In genomic region chr7:113086928-113087277, GRCh38 we compare ENCODE assay signal across 9 cellular contexts. TPM values are rescaled to one million over a fixed set of nuclear protein-coding genes. Genes with fewer than 3 reads are reported as not detected.
DNase-seq lines count a peak whose midpoint lies in the region; ATAC-seq and TF ChIP-seq lines count a peak whose summit lies in the region.
"Had no signal": no experiment of that assay in that cellular context is flagged by ENCODE, and none has a peak within 500 bp of the region (broad histone marks: within the 10 kb centered on the region; RNA-seq: fewer than 3 reads in every experiment).

No MANE protein-coding gene starts in this region.

- no peaks in the 10 kb centered on the region for H3K9me3 Mint-ChIP-seq in activated T-helper 1 cell treated with anti-CD3 and anti-CD28 coated beads, Interleukin-12 subunit alpha, Interleukin-12 subunit beta, Interleukin-2, Interleukin-4 antibody, amounts not matched to agents 30 ng/mL and 10 ng/mL and 1 ng/mL, durations not matched to agents 14 hours and 24 hours and 36 hours

- H3K4me3 ChIP-seq in HAP-1 (peak overlapping the region; percentile 18; the same call in 1 of the 2 replicates), sigmoid colon (peak overlapping the region; percentile 30 to 54 (median 52))

- H3K27ac ChIP-seq in foreskin keratinocyte, result peak overlapping the region; percentile 70
- H3K27ac ChIP-seq in sigmoid colon, result peak overlapping the region in 3 of 4 donors; percentile 33 to 61 (median 45)

- peaks cover 38% of the 10 kb centered on the region for H3K27me3 Mint-ChIP-seq in activated T-helper 1 cell treated with anti-CD3 and anti-CD28 coated beads, Interleukin-12 subunit alpha, Interleukin-12 subunit beta, Interleukin-2, Interleukin-4 antibody, amounts not matched to agents 30 ng/mL and 10 ng/mL and 1 ng/mL, durations not matched to agents 14 hours and 24 hours and 36 hours (ENCODE audit: insufficient read depth)

- peak overlapping the region; percentile 45 for H3K4me3 Mint-ChIP-seq in activated T-helper 1 cell treated with anti-CD3 and anti-CD28 coated beads, Interleukin-12 subunit alpha, Interleukin-12 subunit beta, Interleukin-2, Interleukin-4 antibody, amounts not matched to agents 30 ng/mL and 10 ng/mL and 1 ng/mL, durations not matched to agents 14 hours and 24 hours and 36 hours

- TF ChIP-seq EP300 in sigmoid colon (IDR thresholded peaks at IDR 0.05), result no peak

- TF ChIP-seq POLR2A in sigmoid colon (IDR thresholded peaks at IDR 0.05), result no peak

- H3K4me1 ChIP-seq in HAP-1 (no peaks in the 10 kb centered on the region; the same call in none of the 2 replicates), foreskin keratinocyte (no peaks in the 10 kb centered on the region), sigmoid colon (peaks cover 0 to 18% (median 10%) of the 10 kb centered on the region in 4 donors)

- H3K27ac Mint-ChIP-seq in activated T-helper 1 cell treated with anti-CD3 and anti-CD28 coated beads, Interleukin-12 subunit alpha, Interleukin-12 subunit beta, Interleukin-2, Interleukin-4 antibody, amounts not matched to agents 30 ng/mL and 10 ng/mL and 1 ng/mL, durations not matched to agents 14 hours and 24 hours and 36 hours, result no peak overlapping the region

- TF ChIP-seq CTCF in foreskin keratinocyte (conservative IDR thresholded peaks at IDR 0.05) (no peak), sigmoid colon (IDR thresholded peaks at IDR 0.05) (no peak)

- in situ Hi-C loops in HAP-1 (cut with MboI; ENCODE audit: low sequenced_read_pairs), result no loop called here

- H3K36me3 Mint-ChIP-seq in activated T-helper 1 cell treated with anti-CD3 and anti-CD28 coated beads, Interleukin-12 subunit alpha, Interleukin-12 subunit beta, Interleukin-2, Interleukin-4 antibody, amounts not matched to agents 30 ng/mL and 10 ng/mL and 1 ng/mL, durations not matched to agents 14 hours and 24 hours and 36 hours (ENCODE audit: low read depth), result no peaks in the 10 kb centered on the region

- ATAC-seq in foreskin keratinocyte (peak; percentile 62), HG02970 (IDR thresholded peaks at IDR 0.05; ENCODE audit: low FRiP score, unreplicated experiment) (no peak)

- peaks cover 7% of the 10 kb centered on the region for H3K4me1 Mint-ChIP-seq in activated T-helper 1 cell treated with anti-CD3 and anti-CD28 coated beads, Interleukin-12 subunit alpha, Interleukin-12 subunit beta, Interleukin-2, Interleukin-4 antibody, amounts not matched to agents 30 ng/mL and 10 ng/mL and 1 ng/mL, durations not matched to agents 14 hours and 24 hours and 36 hours (ENCODE audit: low read depth)

- H3K27me3 ChIP-seq in HAP-1 (ENCODE audit: low read depth) (peaks cover 31% of the 10 kb centered on the region), foreskin keratinocyte (peaks cover 7% of the 10 kb centered on the region), sigmoid colon (no peaks in the 10 kb centered on the region)

- intact Hi-C loops in activated T-helper 1 cell treated with anti-CD3 and anti-CD28 coated beads, Interleukin-12 subunit alpha, Interleukin-12 subunit beta, Interleukin-2, Interleukin-4 antibody, amounts not matched to agents 30 ng/mL and 10 ng/mL and 1 ng/mL, durations not matched to agents 14 hours and 24 hours and 36 hours (cut with micrococcal nuclease), result loop anchor here (1.0 to 5.0 kb wide), 2 partner anchors 31 to 335 kb away; partner anchors contain the start of gene SMIM30
- intact Hi-C loops in sigmoid colon (cut with DNase I), result no loop called here

- DNase-seq in HAP-1 (ENCODE audit: low spot score in 2 of 2) (peak in 1 of 2 experiments; percentile 9), foreskin keratinocyte (peak in 1 of 2 donors; percentile 56), sigmoid colon (no peak), COR-L47 (lab: John Stamatoyannopoulos, UW) (no peak), NCI-H1105 treated with DMSO at 0.1 percent for 48 hours (lab: John Stamatoyannopoulos, UW) (no peak)
- DNase-seq in activated T-helper 1 cell treated with anti-CD3 and anti-CD28 coated beads, Interleukin-12 subunit alpha, Interleukin-12 subunit beta, Interleukin-2, Interleukin-4 antibody, amounts not matched to agents 30 ng/mL and 10 ng/mL and 1 ng/mL, durations not matched to agents 14 hours and 24 hours and 36 hours (ENCODE audit: low spot score), result no peak
- DNase-seq in effector CD8-positive, alpha-beta T cell (lab: John Stamatoyannopoulos, UW), result no peak

- H3K9me3 ChIP-seq in HAP-1 (no peaks in the 10 kb centered on the region), sigmoid colon (no peaks in the 10 kb centered on the region)
- H3K9me3 ChIP-seq: adrenal gland had no signal

- 37 to 39% methylated on average over 3 of the region's 3 CpGs for WGBS in sigmoid colon, 2 donors

- H3K36me3 ChIP-seq in HAP-1 (replicated peaks) (no peaks in the 10 kb centered on the region), sigmoid colon (no peaks in the 10 kb centered on the region)
- H3K36me3 ChIP-seq: adrenal gland had no signal

RNA-seq across cellular contexts. Expression of gene GPR85, which starts 0.3 kb away (rescaled TPM):
- total RNA-seq in activated T-helper 1 cell treated with anti-CD3 and anti-CD28 coated beads, Interleukin-12 subunit alpha, Interleukin-12 subunit beta, Interleukin-2, Interleukin-4 antibody, amounts not matched to agents 30 ng/mL and 10 ng/mL and 1 ng/mL, durations not matched to agents 14 hours and 24 hours and 36 hours, result not detected in 2 replicates
- total RNA-seq in foreskin keratinocyte (0.63 and 0.68 TPM in 2 replicates), sigmoid colon (1 to 10 TPM in 2 of 4 donors, under 1 TPM in 2; 0.16 to 6.1 (median 0.67) TPM)
- polyA plus RNA-seq in foreskin keratinocyte (0.56 and 0.74 TPM in 2 replicates), sigmoid colon (under 1 TPM in 2 of 3 donors, not detected in 1; 0.41 to 0.46 TPM)

RNA-seq across cellular contexts. Expression of gene SMIM30, which starts 31.5 kb away (rescaled TPM):
- total RNA-seq in activated T-helper 1 cell treated with anti-CD3 and anti-CD28 coated beads, Interleukin-12 subunit alpha, Interleukin-12 subunit beta, Interleukin-2, Interleukin-4 antibody, amounts not matched to agents 30 ng/mL and 10 ng/mL and 1 ng/mL, durations not matched to agents 14 hours and 24 hours and 36 hours, result 32.4 and 36.8 TPM in 2 replicates
- total RNA-seq in foreskin keratinocyte, result 63.2 and 71.1 TPM in 2 replicates
- 68.9 and 73.8 TPM in 2 replicates for polyA plus RNA-seq in foreskin keratinocyte
- total RNA-seq in sigmoid colon, result 10 to 100 TPM; 46.2 to 79.0 (median 57.7) TPM
- 10 to 100 TPM; 37.0 to 76.1 (median 54.1) TPM for polyA plus RNA-seq in sigmoid colon
